Comparison of ENCODE assay signal across 1 cellular context in the genomic region with DNA sequence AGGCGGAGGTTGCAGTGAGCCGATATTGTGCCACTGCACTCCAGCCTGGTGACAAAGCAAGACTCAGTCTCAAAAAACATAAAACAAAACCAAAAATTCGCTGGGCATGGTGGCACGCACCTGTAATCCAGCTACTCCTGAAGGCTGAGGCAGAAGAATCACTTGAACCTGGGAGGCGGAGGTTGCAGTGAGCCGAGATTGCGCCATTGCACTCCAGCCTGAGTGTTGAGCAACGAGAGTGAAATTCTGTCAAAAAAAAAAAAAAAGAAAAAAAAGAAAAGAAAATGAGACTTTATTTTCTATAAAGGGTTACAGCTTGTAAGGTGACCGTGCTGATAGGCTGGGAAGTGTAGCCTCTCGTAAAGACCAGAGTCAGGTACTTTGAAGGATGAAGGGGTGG.
TF ChIP-seq lines count a peak whose summit lies in the region.

No MANE protein-coding gene starts in this region.

TF ChIP-seq in HepG2, 621 proteins besides CTCF, POLR2A, EP300 and RAD21:
- TF ChIP-seq, protein P1, sequence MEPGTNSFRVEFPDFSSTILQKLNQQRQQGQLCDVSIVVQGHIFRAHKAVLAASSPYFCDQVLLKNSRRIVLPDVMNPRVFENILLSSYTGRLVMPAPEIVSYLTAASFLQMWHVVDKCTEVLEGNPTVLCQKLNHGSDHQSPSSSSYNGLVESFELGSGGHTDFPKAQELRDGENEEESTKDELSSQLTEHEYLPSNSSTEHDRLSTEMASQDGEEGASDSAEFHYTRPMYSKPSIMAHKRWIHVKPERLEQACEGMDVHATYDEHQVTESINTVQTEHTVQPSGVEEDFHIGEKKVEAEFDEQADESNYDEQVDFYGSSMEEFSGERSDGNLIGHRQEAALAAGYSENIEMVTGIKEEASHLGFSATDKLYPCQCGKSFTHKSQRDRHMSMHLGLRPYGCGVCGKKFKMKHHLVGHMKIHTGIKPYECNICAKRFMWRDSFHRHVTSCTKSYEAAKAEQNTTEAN (CRISPR knock-in tag; conservative IDR thresholded peaks at IDR 0.05): no peak
- no peak for TF ChIP-seq RFX3 (CRISPR knock-in tag; IDR thresholded peaks at IDR 0.05)
- TF ChIP-seq ELF4 (CRISPR knock-in tag; IDR thresholded peaks at IDR 0.05; ENCODE audit: borderline replicate concordance): no peak
- no peak for TF ChIP-seq HNRNPLL (IDR thresholded peaks at IDR 0.05; ENCODE audit: low read depth, low read length, poor library complexity, severe bottlenecking)
- TF ChIP-seq, protein P2, sequence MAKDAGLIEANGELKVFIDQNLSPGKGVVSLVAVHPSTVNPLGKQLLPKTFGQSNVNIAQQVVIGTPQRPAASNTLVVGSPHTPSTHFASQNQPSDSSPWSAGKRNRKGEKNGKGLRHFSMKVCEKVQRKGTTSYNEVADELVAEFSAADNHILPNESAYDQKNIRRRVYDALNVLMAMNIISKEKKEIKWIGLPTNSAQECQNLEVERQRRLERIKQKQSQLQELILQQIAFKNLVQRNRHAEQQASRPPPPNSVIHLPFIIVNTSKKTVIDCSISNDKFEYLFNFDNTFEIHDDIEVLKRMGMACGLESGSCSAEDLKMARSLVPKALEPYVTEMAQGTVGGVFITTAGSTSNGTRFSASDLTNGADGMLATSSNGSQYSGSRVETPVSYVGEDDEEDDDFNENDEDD (CRISPR knock-in tag; IDR thresholded peaks at IDR 0.05; ENCODE audit: borderline replicate concordance): no peak
- no peak for TF ChIP-seq SMARCE1 (IDR thresholded peaks at IDR 0.05; ENCODE audit: borderline replicate concordance)
- TF ChIP-seq SRF (IDR thresholded peaks at IDR 0.05; ENCODE audit: low read depth, low read length): no peak
- no peak for TF ChIP-seq ARNT (IDR thresholded peaks at IDR 0.05)
- TF ChIP-seq NFKB2 (CRISPR knock-in tag; IDR thresholded peaks at IDR 0.05; ENCODE audit: borderline replicate concordance): no peak
- TF ChIP-seq KAT7 (CRISPR knock-in tag; IDR thresholded peaks at IDR 0.05; ENCODE audit: borderline replicate concordance): no peak
- TF ChIP-seq, protein P3, sequence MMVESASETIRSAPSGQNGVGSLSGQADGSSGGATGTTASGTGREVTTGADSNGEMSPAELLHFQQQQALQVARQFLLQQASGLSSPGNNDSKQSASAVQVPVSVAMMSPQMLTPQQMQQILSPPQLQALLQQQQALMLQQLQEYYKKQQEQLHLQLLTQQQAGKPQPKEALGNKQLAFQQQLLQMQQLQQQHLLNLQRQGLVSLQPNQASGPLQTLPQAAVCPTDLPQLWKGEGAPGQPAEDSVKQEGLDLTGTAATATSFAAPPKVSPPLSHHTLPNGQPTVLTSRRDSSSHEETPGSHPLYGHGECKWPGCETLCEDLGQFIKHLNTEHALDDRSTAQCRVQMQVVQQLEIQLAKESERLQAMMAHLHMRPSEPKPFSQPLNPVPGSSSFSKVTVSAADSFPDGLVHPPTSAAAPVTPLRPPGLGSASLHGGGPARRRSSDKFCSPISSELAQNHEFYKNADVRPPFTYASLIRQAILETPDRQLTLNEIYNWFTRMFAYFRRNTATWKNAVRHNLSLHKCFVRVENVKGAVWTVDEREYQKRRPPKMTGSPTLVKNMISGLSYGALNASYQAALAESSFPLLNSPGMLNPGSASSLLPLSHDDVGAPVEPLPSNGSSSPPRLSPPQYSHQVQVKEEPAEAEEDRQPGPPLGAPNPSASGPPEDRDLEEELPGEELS (CRISPR knock-in tag; IDR thresholded peaks at IDR 0.05): no peak
- TF ChIP-seq, protein P4, sequence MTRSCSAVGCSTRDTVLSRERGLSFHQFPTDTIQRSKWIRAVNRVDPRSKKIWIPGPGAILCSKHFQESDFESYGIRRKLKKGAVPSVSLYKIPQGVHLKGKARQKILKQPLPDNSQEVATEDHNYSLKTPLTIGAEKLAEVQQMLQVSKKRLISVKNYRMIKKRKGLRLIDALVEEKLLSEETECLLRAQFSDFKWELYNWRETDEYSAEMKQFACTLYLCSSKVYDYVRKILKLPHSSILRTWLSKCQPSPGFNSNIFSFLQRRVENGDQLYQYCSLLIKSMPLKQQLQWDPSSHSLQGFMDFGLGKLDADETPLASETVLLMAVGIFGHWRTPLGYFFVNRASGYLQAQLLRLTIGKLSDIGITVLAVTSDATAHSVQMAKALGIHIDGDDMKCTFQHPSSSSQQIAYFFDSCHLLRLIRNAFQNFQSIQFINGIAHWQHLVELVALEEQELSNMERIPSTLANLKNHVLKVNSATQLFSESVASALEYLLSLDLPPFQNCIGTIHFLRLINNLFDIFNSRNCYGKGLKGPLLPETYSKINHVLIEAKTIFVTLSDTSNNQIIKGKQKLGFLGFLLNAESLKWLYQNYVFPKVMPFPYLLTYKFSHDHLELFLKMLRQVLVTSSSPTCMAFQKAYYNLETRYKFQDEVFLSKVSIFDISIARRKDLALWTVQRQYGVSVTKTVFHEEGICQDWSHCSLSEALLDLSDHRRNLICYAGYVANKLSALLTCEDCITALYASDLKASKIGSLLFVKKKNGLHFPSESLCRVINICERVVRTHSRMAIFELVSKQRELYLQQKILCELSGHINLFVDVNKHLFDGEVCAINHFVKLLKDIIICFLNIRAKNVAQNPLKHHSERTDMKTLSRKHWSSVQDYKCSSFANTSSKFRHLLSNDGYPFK (CRISPR knock-in tag; IDR thresholded peaks at IDR 0.05; ENCODE audit: borderline replicate concordance): no peak
- no peak for TF ChIP-seq ZNF768 (CRISPR knock-in tag; IDR thresholded peaks at IDR 0.05)
- TF ChIP-seq KDM4B (CRISPR knock-in tag; IDR thresholded peaks at IDR 0.05): no peak
- no peak for TF ChIP-seq DNMT3B (CRISPR knock-in tag; conservative IDR thresholded peaks at IDR 0.05)
- no peak for TF ChIP-seq SP4 (CRISPR knock-in tag; IDR thresholded peaks at IDR 0.05)
